Comparison of ENCODE assay signal across 20 cellular contexts in the genomic region with DNA sequence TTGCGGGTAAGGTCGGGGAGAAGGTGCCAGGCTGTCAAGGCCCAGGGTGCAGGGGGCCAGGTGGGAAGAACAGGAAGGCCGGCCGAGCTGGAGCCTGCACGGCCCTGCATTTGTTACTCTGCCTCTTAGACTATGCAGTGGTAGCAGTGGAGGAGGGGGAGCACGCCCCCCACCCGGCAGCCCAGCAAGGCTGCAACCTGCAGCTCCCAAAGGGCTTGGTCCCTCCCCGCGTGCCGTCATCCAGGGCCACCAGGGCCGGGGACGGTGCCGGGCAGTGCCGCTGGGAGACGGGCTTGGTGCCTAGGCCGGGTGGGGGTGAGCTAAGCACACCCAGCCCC. TPM values are rescaled to one million over a fixed set of nuclear protein-coding genes. Genes with fewer than 3 reads are reported as not detected.
A peak's percentile ranks its signal among the peaks of the same experiment; 100 is the strongest.
DNase-seq lines count a peak whose midpoint lies in the region; ATAC-seq, FAIRE-seq and TF ChIP-seq lines count a peak whose summit lies in the region.
"Had no signal": no experiment of that assay in that cellular context is flagged by ENCODE, and none has a peak within 500 bp of the region (broad histone marks: within the 10 kb centered on the region; RNA-seq: fewer than 3 reads in every experiment).

No MANE protein-coding gene starts in this region.

- no peak overlapping the region for H3K9ac ChIP-seq in BLaER1
- no peak overlapping the region for H3K9ac ChIP-seq in H1 (replicated peaks in 1 of 4; ENCODE audit: extremely low read depth in 1 of 4, low read depth in 3 of 4, low read length in 3 of 4)
- H3K9ac ChIP-seq in mesenchymal stem cell (ENCODE audit: low read length) = no peak overlapping the region
- no peak overlapping the region for H3K9ac ChIP-seq in neuronal stem cell (ENCODE audit: low read depth, low read length, poor library complexity)

- H2BK20ac ChIP-seq in H1 (ENCODE audit: low read length) = no peak overlapping the region

- no peak overlapping the region for H3K4ac ChIP-seq in H1 (replicated peaks; ENCODE audit: insufficient read length, low read depth, low read length)
- peak overlapping the region in 1 of 2 experiments; percentile 58 for H3K4ac ChIP-seq in mesenchymal stem cell (ENCODE audit: low read depth in 1 of 2, low read length in 2 of 2)
- no peak overlapping the region for H3K4ac ChIP-seq in neuronal stem cell (ENCODE audit: low read length)

- H3K23ac ChIP-seq in H1 (ENCODE audit: insufficient read length) (no peak overlapping the region), mesenchymal stem cell (ENCODE audit: low read length in 2 of 2) (no peak overlapping the region), neuronal stem cell (ENCODE audit: low read depth, low read length, poor library complexity) (no peak overlapping the region)

- H3K79me1 ChIP-seq in H1 (ENCODE audit: low read depth, low read length) (peaks cover 5% of the 10 kb centered on the region; the same call in 1 of the 2 replicates), mesenchymal stem cell (replicated peaks; ENCODE audit: low read length, poor library complexity, severe bottlenecking) (peaks cover 59% of the 10 kb centered on the region), neuronal stem cell (ENCODE audit: low read depth, low read length) (peaks cover 4% of the 10 kb centered on the region)

- H2AK5ac ChIP-seq in H1 (ENCODE audit: low read depth, low read length) (no peak overlapping the region), mesenchymal stem cell (ENCODE audit: low read length, severe bottlenecking) (no peak overlapping the region), neuronal stem cell (ENCODE audit: low read depth, low read length) (no peak overlapping the region)

- H3K4me3 ChIP-seq in BLaER1 = no peak overlapping the region
- no peak overlapping the region for H3K4me3 ChIP-seq in H1 (ENCODE audit: extremely low read depth in 1 of 4, insufficient read depth in 2 of 4, low read depth in 3 of 4, low read length in 4 of 4)
- no peak overlapping the region for H3K4me3 ChIP-seq in mesenchymal stem cell (ENCODE audit: insufficient read depth in 1 of 2, low read depth in 1 of 2, low read length in 2 of 2)
- peak overlapping the region in 1 of 2 donors; percentile 9 for H3K4me3 ChIP-seq in neuronal stem cell (ENCODE audit: low read length in 2 of 2)
- H3K4me3 ChIP-seq: A549, GM23338 had no signal

- TF ChIP-seq EP300 in H1 (IDR thresholded peaks at IDR 0.05; ENCODE audit: borderline replicate concordance in 1 of 2, low read depth in 2 of 2, low read length in 2 of 2) = no peak

- TF ChIP-seq CTCF in H1 (IDR thresholded peaks at IDR 0.05; ENCODE audit: control extremely low read depth in 1 of 3, insufficient read depth in 1 of 3, low read depth in 1 of 3, low read length in 3 of 3) = no peak
- TF ChIP-seq CTCF in activated CD8-positive, alpha-beta T cell treated with anti-CD3 and anti-CD28 coated beads for 36 hours (IDR thresholded peaks at IDR 0.05) = no peak

- peak overlapping the region; percentile 86 for H3K4me2 ChIP-seq in BLaER1
- H3K4me2 ChIP-seq in H1 (ENCODE audit: insufficient read depth in 1 of 2, low read depth in 2 of 2, low read length in 2 of 2) = no peak overlapping the region
- no peak overlapping the region for H3K4me2 ChIP-seq in mesenchymal stem cell (ENCODE audit: low read length, poor library complexity, severe bottlenecking)
- no peak overlapping the region for H3K4me2 ChIP-seq in neuronal stem cell (ENCODE audit: insufficient read depth, low read length, poor library complexity, severe bottlenecking)
- H3K4me2 ChIP-seq: A549, GM23338 had no signal

- DNase-seq in H1 (ENCODE audit: low read depth in 1 of 2, low spot score in 2 of 2) (no peak), mesenchymal stem cell (no peak), neuronal stem cell (ENCODE audit: low spot score) (no peak), NCI-H1930 (lab: John Stamatoyannopoulos, UW) (no peak)
- no peak for DNase-seq in activated CD8-positive, alpha-beta T cell treated with anti-CD3 and anti-CD28 coated beads for 36 hours
- DNase-seq: AML-193; Calu3; CD8-positive, alpha-beta T cell; DMS79 treated with DMSO at 0.1 percent for 48 hours; GF-D8; H7; HFFc6; IMR-90 had no signal

- H3K36me3 ChIP-seq in BLaER1 (peaks cover 16% of the 10 kb centered on the region; the same call in 1 of the 2 replicates), H1 (ENCODE audit: control insufficient read depth in 2 of 4, insufficient read depth in 4 of 4, low read length in 3 of 4) (no peaks in the 10 kb centered on the region), mesenchymal stem cell (ENCODE audit: control insufficient read depth in 1 of 2, insufficient read depth in 2 of 2, low read depth in 1 of 2, low read length in 2 of 2) (peaks cover 0 to 37% of the 10 kb centered on the region in 2 experiments), neuronal stem cell (replicated peaks in 1 of 2; ENCODE audit: control insufficient read depth in 2 of 2, insufficient read depth in 2 of 2, low read length in 2 of 2) (peaks cover 0 to 2% of the 10 kb centered on the region in 2 donors)

- no peak for TF ChIP-seq RAD21 in H1 (IDR thresholded peaks at IDR 0.05 in 1 of 2, conservative IDR thresholded peaks at IDR 0.05 in 1 of 2; ENCODE audit: low read depth in 2 of 2, low read length in 2 of 2)

- no peak overlapping the region for H2BK120ac ChIP-seq in H1 (replicated peaks; ENCODE audit: low read depth, low read length)
- no peak overlapping the region for H2BK120ac ChIP-seq in mesenchymal stem cell (ENCODE audit: low read depth, low read length)
- no peak overlapping the region for H2BK120ac ChIP-seq in neuronal stem cell (ENCODE audit: low read depth, low read length)

- no peak for TF ChIP-seq POLR2A in H1 (IDR thresholded peaks at IDR 0.05; ENCODE audit: control extremely low read depth in 1 of 2, low read depth in 2 of 2, low read length in 2 of 2)

- ATAC-seq in activated CD8-positive, alpha-beta T cell treated with anti-CD3 and anti-CD28 coated beads for 36 hours = no peak
- no peak for ATAC-seq in GM19397 (IDR thresholded peaks at IDR 0.05; ENCODE audit: unreplicated experiment)
- ATAC-seq in HG03521 (IDR thresholded peaks at IDR 0.05; ENCODE audit: unreplicated experiment) = no peak
- ATAC-seq: A549; CD8-positive, alpha-beta T cell; GM23338; HCT116 had no signal

- no peak overlapping the region for H3K18ac ChIP-seq in H1 (ENCODE audit: extremely low read depth, low read length)
- peak overlapping the region in 1 of 2 experiments; percentile 9 for H3K18ac ChIP-seq in mesenchymal stem cell (ENCODE audit: low read depth in 1 of 2, low read length in 2 of 2)
- peak overlapping the region; percentile 54 for H3K18ac ChIP-seq in neuronal stem cell (ENCODE audit: low read length)

- 95% methylated on average over 16 of the region's 16 CpGs; no CpG with 5 or more reads in 1 of the 2 experiments for WGBS in H1 (ENCODE audit: extremely low coverage in 1 of 2, insufficient coverage in 1 of 2, insufficient read length in 1 of 2, insufficient replicate concordance in 2 of 2, low coverage in 1 of 2, low lambda C conversion rate in 2 of 2, missing lambda C conversion rate in 1 of 2), 2 experiments
- 80% methylated on average over 16 of the region's 16 CpGs for WGBS in mesenchymal stem cell
- WGBS in neuronal stem cell (ENCODE audit: extremely low coverage in 2 of 2, insufficient read length in 2 of 2, insufficient replicate concordance in 1 of 2), 2 donors = no CpG with 5 or more reads among the region's 16 CpGs

- no peak overlapping the region for H2AFZ ChIP-seq in H1 (ENCODE audit: low read length)
- no peak overlapping the region for H2AFZ ChIP-seq in mesenchymal stem cell (ENCODE audit: low read depth, low read length)
- H2AFZ ChIP-seq in neuronal stem cell (ENCODE audit: low read length) = no peak overlapping the region
- H2AFZ ChIP-seq: GM23338 had no signal

- no peaks in the 10 kb centered on the region; a peak in 1 of 4 replicates for H3K79me2 ChIP-seq in H1 (ENCODE audit: control insufficient read depth in 1 of 2, insufficient read depth in 2 of 2, low read length in 2 of 2)

- no peaks in the 10 kb centered on the region for H3K27me3 Mint-ChIP-seq in activated CD8-positive, alpha-beta T cell treated with anti-CD3 and anti-CD28 coated beads for 36 hours

- H2BK5ac ChIP-seq in H1 (ENCODE audit: low read depth, low read length) (no peak overlapping the region), mesenchymal stem cell (ENCODE audit: low read depth, low read length, poor library complexity, severe bottlenecking) (no peak overlapping the region), neuronal stem cell (ENCODE audit: low read length) (peak overlapping the region; percentile 30)

- no peaks in the 10 kb centered on the region for H3K27me3 ChIP-seq in BLaER1
- no peaks in the 10 kb centered on the region for H3K27me3 ChIP-seq in H1 (replicated peaks in 1 of 4; ENCODE audit: control insufficient read depth in 3 of 4, extremely low read depth in 1 of 4, insufficient read depth in 3 of 4, low read length in 3 of 4)
- no peaks in the 10 kb centered on the region for H3K27me3 ChIP-seq in mesenchymal stem cell (ENCODE audit: control insufficient read depth in 1 of 2, insufficient read depth in 1 of 2, low read length in 2 of 2)
- no peaks in the 10 kb centered on the region for H3K27me3 ChIP-seq in neuronal stem cell (ENCODE audit: control insufficient read depth in 3 of 3, insufficient read depth in 3 of 3, low read depth in 1 of 3, low read length in 3 of 3)

- H4K20me1 ChIP-seq in BLaER1 (peaks cover 15% of the 10 kb centered on the region; the same call in 1 of the 2 replicates), H1 (replicated peaks in 1 of 2; ENCODE audit: control insufficient read depth in 1 of 2, insufficient read depth in 2 of 2, low read length in 2 of 2) (peaks cover 3 to 13% of the 10 kb centered on the region in 2 experiments)

- peak overlapping the region; percentile 86; the same call in 1 of the 2 replicates for H4K8ac ChIP-seq in H1 (ENCODE audit: extremely low read depth, insufficient read depth, low read length)
- H4K8ac ChIP-seq in mesenchymal stem cell (ENCODE audit: low read length) = peak overlapping the region; percentile 45
- no peak overlapping the region for H4K8ac ChIP-seq in neuronal stem cell (ENCODE audit: low read depth, low read length)

- no peak overlapping the region for H4K91ac ChIP-seq in H1 (replicated peaks; ENCODE audit: insufficient read length, low read length)
- H4K91ac ChIP-seq in mesenchymal stem cell (ENCODE audit: low read length) = no peak overlapping the region
- H4K91ac ChIP-seq in neuronal stem cell (ENCODE audit: low read depth, low read length, poor library complexity) = no peak overlapping the region

- no peaks in the 10 kb centered on the region for H3K36me3 Mint-ChIP-seq in activated CD8-positive, alpha-beta T cell treated with anti-CD3 and anti-CD28 coated beads for 36 hours (ENCODE audit: low read depth)

- H2BK12ac ChIP-seq in H1 (ENCODE audit: low read depth, low read length) (no peak overlapping the region), mesenchymal stem cell (ENCODE audit: low read length in 2 of 2) (peak overlapping the region in 1 of 2 experiments; percentile 17), neuronal stem cell (ENCODE audit: low read length) (no peak overlapping the region)

- H3K4me1 Mint-ChIP-seq in activated CD8-positive, alpha-beta T cell treated with anti-CD3 and anti-CD28 coated beads for 36 hours (ENCODE audit: low read depth) = no peaks in the 10 kb centered on the region

- H3K23me2 ChIP-seq in H1 (ENCODE audit: low read depth, low read length) = no peaks in the 10 kb centered on the region

- no peaks in the 10 kb centered on the region for H3K9me3 ChIP-seq in BLaER1
- no peaks in the 10 kb centered on the region for H3K9me3 ChIP-seq in H1 (ENCODE audit: insufficient read depth in 2 of 2, low read depth in 1 of 2, low read length in 1 of 2)
- H3K9me3 ChIP-seq in mesenchymal stem cell (ENCODE audit: control insufficient read depth, low read length) = no peaks in the 10 kb centered on the region
- no peaks in the 10 kb centered on the region for H3K9me3 ChIP-seq in neuronal stem cell (replicated peaks in 1 of 2; ENCODE audit: control insufficient read depth in 2 of 2, insufficient read depth in 1 of 2, low read depth in 1 of 2, low read length in 2 of 2)
- H3K9me3 ChIP-seq: A549 had no signal

- H3K14ac ChIP-seq in H1 (ENCODE audit: insufficient read length) (no peak overlapping the region), mesenchymal stem cell (ENCODE audit: low read length in 2 of 2) (peak overlapping the region in 1 of 2 experiments; percentile 62), neuronal stem cell (ENCODE audit: low read length) (no peak overlapping the region)

- POLR2A ChIA-PET in H1 (lab: Charles Lee; ENCODE audit: partially characterized antibody) = no interaction called here
- POLR2A ChIA-PET in activated CD8-positive, alpha-beta T cell treated with anti-CD3 and anti-CD28 coated beads for 36 hours (lab: Charles Lee) = no interaction called here

- intact Hi-C loops in activated CD8-positive, alpha-beta T cell treated with anti-CD3 and anti-CD28 coated beads for 36 hours (cut with micrococcal nuclease) = no loop called here

- no peak overlapping the region for H3K56ac ChIP-seq in H1 (replicated peaks; ENCODE audit: insufficient read length, low read depth, low read length)

- H2BK15ac ChIP-seq in H1 (ENCODE audit: low read length) (no peak overlapping the region), mesenchymal stem cell (ENCODE audit: low read depth, poor library complexity, severe bottlenecking) (no peak overlapping the region), neuronal stem cell (ENCODE audit: low read length) (no peak overlapping the region)

- no peak overlapping the region for H4K5ac ChIP-seq in H1 (ENCODE audit: insufficient read length, low read depth, low read length)

- no peak overlapping the region for H3K27ac ChIP-seq in BLaER1
- H3K27ac ChIP-seq in H1 (ENCODE audit: low read depth, low read length) = no peak overlapping the region
- no peak overlapping the region for H3K27ac ChIP-seq in mesenchymal stem cell (ENCODE audit: low read length, poor library complexity, severe bottlenecking)
- H3K27ac ChIP-seq in neuronal stem cell (replicated peaks; ENCODE audit: low read length) = no peak overlapping the region
- H3K27ac ChIP-seq: 22Rv1, A549 had no signal

- no peaks in the 10 kb centered on the region for H3K9me3 Mint-ChIP-seq in activated CD8-positive, alpha-beta T cell treated with anti-CD3 and anti-CD28 coated beads for 36 hours
- H3K9me3 Mint-ChIP-seq: CD8-positive, alpha-beta T cell; GM23338; HFFc6 had no signal

- CTCF ChIA-PET in H1 (lab: Charles Lee; ENCODE audit: partially characterized antibody) = interaction anchor here (0.9 to 12.1 kb wide), 9 partner anchors 11 to 106 kb away, joined by 3 to 83 read pairs (median 3); partner anchors contain the start of gene COX19
- CTCF ChIA-PET in activated CD8-positive, alpha-beta T cell treated with anti-CD3 and anti-CD28 coated beads for 36 hours (lab: Charles Lee) = interaction anchor here (1.6 to 1.7 kb wide), 2 partner anchors 10 to 96 kb away, joined by 4 to 6 read pairs; no protein-coding TSS in a partner anchor

- H3K4me1 ChIP-seq in BLaER1 (peaks cover 99% of the 10 kb centered on the region), H1 (replicated peaks in 1 of 4; ENCODE audit: control insufficient read depth in 3 of 4, insufficient read depth in 4 of 4, low read length in 3 of 4) (no peaks in the 10 kb centered on the region; a peak in 2 of 7 replicates), mesenchymal stem cell (ENCODE audit: control insufficient read depth, insufficient read depth, low read depth, low read length) (peaks cover 25% of the 10 kb centered on the region), neuronal stem cell (ENCODE audit: control insufficient read depth in 2 of 2, insufficient read depth in 1 of 2, low read depth in 1 of 2, low read length in 2 of 2) (peaks cover 18 to 34% of the 10 kb centered on the region in 2 donors)
- H3K4me1 ChIP-seq: A549 had no signal

- no peak overlapping the region for H3K27ac Mint-ChIP-seq in activated CD8-positive, alpha-beta T cell treated with anti-CD3 and anti-CD28 coated beads for 36 hours
- H3K27ac Mint-ChIP-seq: CD8-positive, alpha-beta T cell; GM23338; HFFc6 had no signal

- no peak for FAIRE-seq in H1 (lab: Jason Lieb, UNC)
- FAIRE-seq: A549 had no signal

- H3K4me3 Mint-ChIP-seq in activated CD8-positive, alpha-beta T cell treated with anti-CD3 and anti-CD28 coated beads for 36 hours = no peak overlapping the region
- H3K4me3 Mint-ChIP-seq: CD8-positive, alpha-beta T cell; GM23338; HFFc6 had no signal

RNA-seq across cellular contexts. Expression of gene GPER1, which starts 7.0 kb away (rescaled TPM):
- total RNA-seq in H1 (2021; fragmentation: NEBNext Ultra II Directional; extraction: Animal tissue kit (Norgen Biotek cat#: 25700)) = 0.24 and 0.52 TPM in 2 replicates
- 0.47 and 0.78 TPM in 2 replicates for polyA plus RNA-seq in H1 (2011; rRNA removed)
- 0.56 TPM for polyA plus RNA-seq in H1 (2011; cell fraction: cytosol; rRNA removed)
- 1.00 TPM for polyA plus RNA-seq in H1 (2011; cell fraction: nucleus; rRNA removed)
- polyA plus RNA-seq in H1 (2012, experiment 1 of 2) = 0.36 to 0.68 TPM (median 0.62 TPM) in 4 replicates
- 0.17 TPM for polyA plus RNA-seq in H1 (2012, experiment 2 of 2)
- polyA plus RNA-seq in H1 (2013, experiment 1 of 2) = 0.20 TPM
- 0.20 TPM for polyA plus RNA-seq in H1 (2013, experiment 2 of 2)
- 0.16 and 0.27 TPM in 2 replicates for polyA minus RNA-seq in H1 (2011; rRNA and poly(A)+ RNA removed)
- not detected for polyA minus RNA-seq in H1 (2011; cell fraction: cytosol; rRNA and poly(A)+ RNA removed)
- 0.70 TPM for polyA minus RNA-seq in H1 (2011; cell fraction: nucleus; rRNA and poly(A)+ RNA removed)
- polyA plus RNA-seq in mesenchymal stem cell (2013, experiment 1 of 2) = 3.9 TPM
- 4.0 TPM for polyA plus RNA-seq in mesenchymal stem cell (2013, experiment 2 of 2)
- 0.63 TPM for polyA plus RNA-seq in neuronal stem cell (2013, experiment 1 of 2)
- polyA plus RNA-seq in neuronal stem cell (2013, experiment 2 of 2) = 0.66 TPM
- under 1 TPM; 0.16 to 0.18 TPM for total RNA-seq in activated CD8-positive, alpha-beta T cell treated with anti-CD3 and anti-CD28 coated beads for 36 hours
- total RNA-seq: GM23338 had no signal

RNA-seq across cellular contexts. Expression of gene GPR146, which starts 36.5 kb away (rescaled TPM):
- 0.54 and 1.8 TPM in 2 replicates for total RNA-seq in H1 (2021; fragmentation: NEBNext Ultra II Directional; extraction: Animal tissue kit (Norgen Biotek cat#: 25700))
- polyA plus RNA-seq in H1 (2011; rRNA removed) = 2.7 and 3.9 TPM in 2 replicates
- polyA plus RNA-seq in H1 (2011; cell fraction: cytosol; rRNA removed) = 2.5 TPM
- 3.3 TPM for polyA plus RNA-seq in H1 (2011; cell fraction: nucleus; rRNA removed)
- polyA plus RNA-seq in H1 (2012, experiment 1 of 2) = 0.62 to 1.8 TPM (median 1.3 TPM) in 4 replicates
- polyA plus RNA-seq in H1 (2012, experiment 2 of 2) = 2.0 TPM
- polyA plus RNA-seq in H1 (2013, experiment 1 of 2) = 1.1 TPM
- 0.79 TPM for polyA plus RNA-seq in H1 (2013, experiment 2 of 2)
- polyA minus RNA-seq in H1 (2011; rRNA and poly(A)+ RNA removed) = 2.9 and 4.5 TPM in 2 replicates
- polyA minus RNA-seq in H1 (2011; cell fraction: cytosol; rRNA and poly(A)+ RNA removed) = 0.81 TPM
- polyA minus RNA-seq in H1 (2011; cell fraction: nucleus; rRNA and poly(A)+ RNA removed) = 3.9 TPM
- polyA plus RNA-seq in mesenchymal stem cell (2013, experiment 1 of 2) = 0.36 TPM
- 0.40 TPM for polyA plus RNA-seq in mesenchymal stem cell (2013, experiment 2 of 2)
- polyA plus RNA-seq in neuronal stem cell (2013, experiment 1 of 2) = 1.7 TPM
- polyA plus RNA-seq in neuronal stem cell (2013, experiment 2 of 2) = 1.5 TPM
- total RNA-seq in activated CD8-positive, alpha-beta T cell treated with anti-CD3 and anti-CD28 coated beads for 36 hours = 1 to 10 TPM; 5.6 to 8.5 TPM
